In the genomic region with DNA sequence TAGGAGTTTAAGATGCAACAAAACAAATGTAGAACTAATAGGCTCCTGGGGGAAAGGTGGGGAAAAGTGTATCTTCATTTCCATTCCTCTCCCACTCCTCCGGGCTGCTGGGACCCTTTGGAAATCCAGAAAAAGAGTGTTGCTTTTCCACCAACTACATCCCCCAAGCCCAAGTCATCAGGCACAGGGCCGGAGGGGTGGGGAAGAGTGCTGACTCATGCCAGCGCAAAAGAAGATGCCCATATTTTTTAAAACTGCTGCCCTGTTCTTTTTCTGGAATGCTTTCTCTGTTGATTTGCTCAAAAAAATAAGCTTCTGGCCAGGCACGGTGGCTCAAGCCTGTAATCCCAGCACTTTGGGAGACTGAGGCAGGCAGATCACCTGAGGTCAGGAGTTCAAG, we compare ENCODE assay signal across 19 cellular contexts.
DNase-seq lines count a peak whose midpoint lies in the region; TF ChIP-seq lines count a peak whose summit lies in the region.
"Had no signal": no experiment of that assay in that cellular context is flagged by ENCODE, and none has a peak within 500 bp of the region (broad histone marks: within the 10 kb centered on the region; RNA-seq: fewer than 3 reads in every experiment).

No MANE protein-coding gene starts in this region.

- H3K27me3 Mint-ChIP-seq in HFFc6 (ENCODE audit: insufficient read depth): peaks cover 3% of the 10 kb centered on the region; the same call in 1 of the 2 replicates
- peaks cover 0 to 7% (median 3%) of the 10 kb centered on the region in 3 donors for H3K27me3 Mint-ChIP-seq in CD14-positive monocyte (ENCODE audit: low read depth in 3 of 3)
- H3K27me3 Mint-ChIP-seq: activated T-helper 17 cell treated with anti-CD3 and anti-CD28 coated beads, Interleukin-2, amount 50 U/mL, for 72 hours; central memory CD8-positive, alpha-beta T cell had no signal

- no peaks in the 10 kb centered on the region; the same call in 1 of the 2 replicates for H3K36me3 Mint-ChIP-seq in HFFc6 (ENCODE audit: low read depth)
- no peaks in the 10 kb centered on the region for H3K36me3 Mint-ChIP-seq in CD14-positive monocyte
- H3K36me3 Mint-ChIP-seq: naive thymus-derived CD8-positive, alpha-beta T cell had no signal

- peak overlapping the region; percentile 7 for H3K27ac ChIP-seq in iPS-20b (ENCODE audit: low read length)
- H3K27ac ChIP-seq: esophagus squamous epithelium, heart right ventricle, prostate gland had no signal

- H3K36me3 ChIP-seq in iPS-20b (ENCODE audit: insufficient read depth, low read depth, low read length): no peaks in the 10 kb centered on the region
- H3K36me3 ChIP-seq: esophagus squamous epithelium, heart right ventricle, prostate gland had no signal

- peak overlapping the region; percentile 80 for H3K27ac Mint-ChIP-seq in HFFc6
- no peak overlapping the region for H3K27ac Mint-ChIP-seq in CD14-positive monocyte
- H3K27ac Mint-ChIP-seq: activated T-helper 17 cell treated with anti-CD3 and anti-CD28 coated beads, Interleukin-2, amount 50 U/mL, for 72 hours; naive thymus-derived CD8-positive, alpha-beta T cell had no signal

- H3K4me3 ChIP-seq in iPS-20b (ENCODE audit: low read length): no peak overlapping the region
- H3K4me3 ChIP-seq: esophagus squamous epithelium, heart right ventricle, prostate gland had no signal

- peaks cover 21% of the 10 kb centered on the region; the same call in 1 of the 2 replicates for H3K4me1 ChIP-seq in iPS-20b (ENCODE audit: insufficient read depth, low read length)
- H3K4me1 ChIP-seq: esophagus squamous epithelium, heart right ventricle, prostate gland had no signal

- H3K4me3 Mint-ChIP-seq in HFFc6 (peak overlapping the region; percentile 61; the same call in 1 of the 2 replicates), CD14-positive monocyte (no peak overlapping the region)
- H3K4me3 Mint-ChIP-seq: activated CD8-positive, alpha-beta memory T cell treated with anti-CD3 and anti-CD28 coated beads, Interleukin-2, amount 10 ng/mL, durations not matched to agents 7 days and 5 days; activated T-helper 17 cell treated with anti-CD3 and anti-CD28 coated beads, Interleukin-2, amount 50 U/mL, for 72 hours; central memory CD8-positive, alpha-beta T cell; naive thymus-derived CD8-positive, alpha-beta T cell had no signal

- H3K9ac ChIP-seq in iPS-20b (ENCODE audit: low read depth, low read length): peak overlapping the region; percentile 31; the same call in 1 of the 2 replicates

- DNase-seq in AG20443 (ENCODE audit: low spot score) (peak; percentile 60), HFFc6 (peak; percentile 9), amniotic epithelial cell (ENCODE audit: low read depth) (peak; percentile 30), CD14-positive monocyte (ENCODE audit: low spot score) (no peak), NCI-H748 treated with DMSO at 0.1 percent for 48 hours (lab: John Stamatoyannopoulos, UW) (no peak), NOMO-1 treated with DMSO at 0.1 percent for 48 hours (lab: John Stamatoyannopoulos, UW; ENCODE audit: unreplicated experiment) (no peak), HPDE6-E6E7 (ENCODE audit: extremely low spot score) (no peak)
- DNase-seq: activated CD4-positive, alpha-beta T cell treated with anti-CD3 and anti-CD28 coated beads for 4 hours; activated CD8-positive, alpha-beta memory T cell treated with anti-CD3 and anti-CD28 coated beads, Interleukin-2, amount 10 ng/mL, durations not matched to agents 7 days and 5 days; AML-193; esophagus squamous epithelium; heart right ventricle; islet precursor cell; KG1; naive thymus-derived CD8-positive, alpha-beta T cell had no signal

- H3K4me1 Mint-ChIP-seq in HFFc6 (ENCODE audit: low read depth) (peaks cover 33% of the 10 kb centered on the region), CD14-positive monocyte (peaks cover 12% of the 10 kb centered on the region)
- H3K4me1 Mint-ChIP-seq: central memory CD8-positive, alpha-beta T cell; naive thymus-derived CD8-positive, alpha-beta T cell had no signal

- no peak for TF ChIP-seq CTCF in HFFc6 (IDR thresholded peaks at IDR 0.05)
- no peak for TF ChIP-seq CTCF in CD14-positive monocyte (IDR thresholded peaks at IDR 0.05)

- intact Hi-C loops in CD14-positive monocyte (cut with micrococcal nuclease): no loop called here

- H3K9me3 ChIP-seq in iPS-20b (ENCODE audit: insufficient read depth, low read depth, low read length): no peaks in the 10 kb centered on the region
- H3K9me3 ChIP-seq: esophagus squamous epithelium, heart right ventricle, prostate gland had no signal

- H3K9me3 Mint-ChIP-seq in HFFc6: no peaks in the 10 kb centered on the region
- H3K9me3 Mint-ChIP-seq in CD14-positive monocyte: peaks cover 0 to 2% (median 0%) of the 10 kb centered on the region in 7 donors
- H3K9me3 Mint-ChIP-seq: activated T-helper 17 cell treated with anti-CD3 and anti-CD28 coated beads, Interleukin-2, amount 50 U/mL, for 72 hours; central memory CD8-positive, alpha-beta T cell; naive thymus-derived CD8-positive, alpha-beta T cell had no signal

- H3K27me3 ChIP-seq in iPS-20b (ENCODE audit: insufficient read depth, low read length): no peaks in the 10 kb centered on the region
- H3K27me3 ChIP-seq: heart right ventricle had no signal

Comparison
In these comparisons a context has a peak if more than half of its experiments do, and no peak if none do; other contexts are left out.
1. DNase-seq: peak in AG20443 (single experiment), HFFc6 (single experiment) and amniotic epithelial cell (single experiment); none in CD14-positive monocyte (single experiment), NCI-H748 treated with DMSO at 0.1 percent for 48 hours (single experiment), NOMO-1 treated with DMSO at 0.1 percent for 48 hours (single experiment) and HPDE6-E6E7 (single experiment).